1 cellular context compared by ENCODE assay signal in genomic region chr11:2515401-2516275, GRCh38.
A peak's percentile ranks its signal among the peaks of the same experiment; 100 is the strongest.
TF ChIP-seq lines count a peak whose summit lies in the region.

No MANE protein-coding gene starts in this region.

TF ChIP-seq in K562, 482 proteins besides CTCF, POLR2A, EP300 and RAD21 (continued from another document):
- TF ChIP-seq BCOR (IDR thresholded peaks at IDR 0.05) (0 out of 2 replicates have a peak, but pooled peaks have one; percentile 32), ZNF165 (CRISPR knock-in tag; IDR thresholded peaks at IDR 0.05; ENCODE audit: borderline replicate concordance) (no peak), HDAC2 (IDR thresholded peaks at IDR 0.05) (no peak), POLR3G (IDR thresholded peaks at IDR 0.05; ENCODE audit: extremely low read depth, insufficient read length, insufficient replicate concordance) (no peak), EGR1 (conservative IDR thresholded peaks at IDR 0.05) (peak; percentile 33; the same call in 1 of the 2 replicates), SNAPC5 (CRISPR knock-in tag; IDR thresholded peaks at IDR 0.05) (no peak), ZZZ3 (IDR thresholded peaks at IDR 0.05) (no peak), SNIP1 (IDR thresholded peaks at IDR 0.05; ENCODE audit: low read depth) (no peak)
